In genomic region chr2:178088774-178089173, GRCh38 we compare ENCODE assay signal across 13 cellular contexts. TPM values are rescaled to one million over a fixed set of nuclear protein-coding genes. Genes with fewer than 3 reads are reported as not detected.
DNase-seq lines count a peak whose midpoint lies in the region; ATAC-seq, FAIRE-seq and TF ChIP-seq lines count a peak whose summit lies in the region.
"Had no signal": no experiment of that assay in that cellular context is flagged by ENCODE, and none has a peak within 500 bp of the region (broad histone marks: within the 10 kb centered on the region; RNA-seq: fewer than 3 reads in every experiment).

No MANE protein-coding gene starts in this region.

- no peak for TF ChIP-seq POLR2A in K562 (conservative IDR thresholded peaks at IDR 0.05)

- H3K4me3 Mint-ChIP-seq in stimulated activated memory B cell treated with anti-CD40 and anti-IgM and Interleukin-4, amounts not matched to agents 10 μg/mL and 1 μg/mL and 100 μg/mL, for 72 hours = no peak overlapping the region
- H3K4me3 Mint-ChIP-seq: CD4-positive, CD25-positive, alpha-beta regulatory T cell; GM23338 had no signal

- peaks cover 24% of the 10 kb centered on the region for H3K27me3 Mint-ChIP-seq in stimulated activated memory B cell treated with anti-CD40 and anti-IgM and Interleukin-4, amounts not matched to agents 10 μg/mL and 1 μg/mL and 100 μg/mL, for 72 hours

- no TSS peak for BruUV-seq in K562 (replicated peaks; lab: Mats Ljungman, UMichigan)

- H3K4me1 Mint-ChIP-seq in stimulated activated memory B cell treated with anti-CD40 and anti-IgM and Interleukin-4, amounts not matched to agents 10 μg/mL and 1 μg/mL and 100 μg/mL, for 72 hours = no peaks in the 10 kb centered on the region
- H3K4me1 Mint-ChIP-seq: CD4-positive, CD25-positive, alpha-beta regulatory T cell; GM23338 had no signal

- ATAC-seq in K562 = no peak
- ATAC-seq in left lung = peak; percentile 41
- no peak for ATAC-seq in HG03521 (IDR thresholded peaks at IDR 0.05; ENCODE audit: unreplicated experiment)
- ATAC-seq in stimulated activated memory B cell treated with anti-CD40 and anti-IgM and Interleukin-4, amounts not matched to agents 10 μg/mL and 1 μg/mL and 100 μg/mL, for 72 hours = no peak
- ATAC-seq: GM23338 had no signal

- H3K36me3 Mint-ChIP-seq in stimulated activated memory B cell treated with anti-CD40 and anti-IgM and Interleukin-4, amounts not matched to agents 10 μg/mL and 1 μg/mL and 100 μg/mL, for 72 hours = no peaks in the 10 kb centered on the region
- H3K36me3 Mint-ChIP-seq: CD4-positive, CD25-positive, alpha-beta regulatory T cell had no signal

- H3K27ac ChIP-seq in K562 (ENCODE audit: extremely low read depth, low read depth, low read length) (no peak overlapping the region), left lung (no peak overlapping the region), small intestine (ENCODE audit: low read depth in 1 of 2, low read length in 1 of 2) (no peak overlapping the region)
- H3K27ac ChIP-seq: BLaER1 treated with 17β-estradiol and CSF1 and Interleukin-3, amounts not matched to agents 10 nM and 100 nM had no signal

- TF ChIP-seq RAD21 in K562 (CRISPR knock-in tag; conservative IDR thresholded peaks at IDR 0.05 in 1 of 2, IDR thresholded peaks at IDR 0.05 in 1 of 2) = no peak

- no peaks in the 10 kb centered on the region for H3K4me1 ChIP-seq in K562 (replicated peaks in 1 of 2; ENCODE audit: control insufficient read depth in 2 of 2, insufficient read depth in 2 of 2, low read length in 2 of 2)
- no peaks in the 10 kb centered on the region for H3K4me1 ChIP-seq in left lung
- no peaks in the 10 kb centered on the region for H3K4me1 ChIP-seq in small intestine (ENCODE audit: control insufficient read depth in 2 of 2, insufficient read depth in 1 of 2, low read depth in 1 of 2, low read length in 1 of 2)
- H3K4me1 ChIP-seq: BLaER1 treated with 17β-estradiol and CSF1 and Interleukin-3, amounts not matched to agents 10 nM and 100 nM had no signal

- no peaks in the 10 kb centered on the region; a peak in 1 of 5 replicates for H3K27me3 ChIP-seq in K562 (ENCODE audit: control insufficient read depth in 2 of 2, insufficient read depth in 2 of 2, low read length in 2 of 2)
- H3K27me3 ChIP-seq in left lung = no peaks in the 10 kb centered on the region
- no peaks in the 10 kb centered on the region for H3K27me3 ChIP-seq in small intestine (ENCODE audit: control insufficient read depth in 2 of 2, insufficient read depth in 2 of 2, low read length in 2 of 2)
- H3K27me3 ChIP-seq: BLaER1 treated with 17β-estradiol and CSF1 and Interleukin-3, amounts not matched to agents 10 nM and 100 nM had no signal

- no peak for TF ChIP-seq EP300 in K562 (IDR thresholded peaks at IDR 0.05; ENCODE audit: low read length)

- TF ChIP-seq CTCF in K562 (IDR thresholded peaks at IDR 0.05 in 2 of 3, conservative IDR thresholded peaks at IDR 0.05 in 1 of 3; ENCODE audit: insufficient read depth in 2 of 3, low read depth in 1 of 3, low read length in 3 of 3) = no peak
- TF ChIP-seq CTCF in left lung (IDR thresholded peaks at IDR 0.05) = no peak

- no peaks in the 10 kb centered on the region for H3K9me3 Mint-ChIP-seq in stimulated activated memory B cell treated with anti-CD40 and anti-IgM and Interleukin-4, amounts not matched to agents 10 μg/mL and 1 μg/mL and 100 μg/mL, for 72 hours
- H3K9me3 Mint-ChIP-seq: CD4-positive, CD25-positive, alpha-beta regulatory T cell; GM23338 had no signal

- no peak overlapping the region for H3K4me3 ChIP-seq in K562
- no peak overlapping the region for H3K4me3 ChIP-seq in left lung
- H3K4me3 ChIP-seq in small intestine (ENCODE audit: low read depth in 1 of 2, low read length in 2 of 2) = no peak overlapping the region
- H3K4me3 ChIP-seq: BLaER1 treated with 17β-estradiol and CSF1 and Interleukin-3, amounts not matched to agents 10 nM and 100 nM; GM23338 had no signal

- in situ Hi-C loops in K562 (cut with MboI) = no loop called here

- no peak overlapping the region for H3K9ac ChIP-seq in K562 (ENCODE audit: insufficient read depth in 1 of 2, low read depth in 2 of 2, low read length in 2 of 2)
- H3K9ac ChIP-seq: BLaER1 treated with 17β-estradiol and CSF1 and Interleukin-3, amounts not matched to agents 10 nM and 100 nM had no signal

- POLR2A ChIA-PET in K562 (lab: Yijun Ruan, JAX) = interaction anchor here (1.7 kb wide), 1 partner anchor 10 kb away, joined by 4 read pairs; no protein-coding TSS in a partner anchor

- peak overlapping the region; percentile 67 for H2AFZ ChIP-seq in K562 (ENCODE audit: low read depth, low read length)

- no peaks in the 10 kb centered on the region for H3K9me1 ChIP-seq in K562 (ENCODE audit: control insufficient read depth, insufficient read depth, low read length)

- H4K20me1 ChIP-seq in K562 (replicated peaks; ENCODE audit: control insufficient read depth, insufficient read depth, low read length) = no peaks in the 10 kb centered on the region
- H4K20me1 ChIP-seq: BLaER1 treated with 17β-estradiol and CSF1 and Interleukin-3, amounts not matched to agents 10 nM and 100 nM had no signal

- no peak overlapping the region for H3K27ac Mint-ChIP-seq in stimulated activated memory B cell treated with anti-CD40 and anti-IgM and Interleukin-4, amounts not matched to agents 10 μg/mL and 1 μg/mL and 100 μg/mL, for 72 hours
- H3K27ac Mint-ChIP-seq: CD4-positive, CD25-positive, alpha-beta regulatory T cell; GM23338 had no signal

- H3K9me3 ChIP-seq in K562 (replicated peaks; ENCODE audit: control insufficient read depth, insufficient read depth, low read depth, low read length) (no peaks in the 10 kb centered on the region), left lung (no peaks in the 10 kb centered on the region), small intestine (ENCODE audit: control insufficient read depth, low read depth) (no peaks in the 10 kb centered on the region)
- H3K9me3 ChIP-seq: BLaER1 treated with 17β-estradiol and CSF1 and Interleukin-3, amounts not matched to agents 10 nM and 100 nM had no signal

- 30% methylated on average over 5 of the region's 5 CpGs for whole genome bisulfite sequencing in K562 (ENCODE audit: insufficient coverage, low coverage, missing lambda C conversion rate)
- 25 to 53% (median 46%) methylated on average over 5 of the region's 5 CpGs for WGBS in small intestine, 3 donors

- DNase-seq in NCI-H510A treated with DMSO at 0.1 percent for 48 hours (lab: John Stamatoyannopoulos, UW) = peak; percentile 89
- DNase-seq in NCI-H510A (lab: John Stamatoyannopoulos, UW) = no peak
- no peak for DNase-seq in K562 (ENCODE audit: extremely low read depth in 1 of 4, low spot score in 3 of 4)
- no peak for DNase-seq in left lung
- DNase-seq in small intestine = peak; percentile 25
- DNase-seq: ACHN; CD4-positive, CD25-positive, alpha-beta regulatory T cell; DMS 273 treated with DMSO at 0.1 percent for 48 hours; H7 had no signal

- H3K36me3 ChIP-seq in K562 (ENCODE audit: control insufficient read depth, insufficient read depth, low read length) = no peaks in the 10 kb centered on the region
- H3K36me3 ChIP-seq in left lung = no peaks in the 10 kb centered on the region
- H3K36me3 ChIP-seq in small intestine (ENCODE audit: control insufficient read depth in 2 of 2, insufficient read depth in 2 of 2, low read length in 2 of 2) = no peaks in the 10 kb centered on the region
- H3K36me3 ChIP-seq: BLaER1 treated with 17β-estradiol and CSF1 and Interleukin-3, amounts not matched to agents 10 nM and 100 nM had no signal

- CTCF ChIA-PET in K562 (lab: Yijun Ruan, JAX; ENCODE audit: low intra/inter-chr PET ratio) = no interaction called here

- no peaks in the 10 kb centered on the region for H3K79me2 ChIP-seq in K562 (ENCODE audit: control insufficient read depth, insufficient read depth, low read length)

- FAIRE-seq in K562 (lab: Jason Lieb, UNC) (no peak), small intestine (lab: Jason Lieb, UNC) (no peak)

- intact Hi-C loops in K562 (cut with micrococcal nuclease) = no loop called here
- intact Hi-C loops in left lung (cut with DNase I) = no loop called here

- no peak overlapping the region for H3K4me2 ChIP-seq in K562 (ENCODE audit: insufficient read depth, low read length)
- H3K4me2 ChIP-seq: BLaER1 treated with 17β-estradiol and CSF1 and Interleukin-3, amounts not matched to agents 10 nM and 100 nM; GM23338 had no signal

RNA-seq across cellular contexts. Expression of gene PDE11A, which starts 16.2 kb away (rescaled TPM):
- total RNA-seq in K562 (2011; cell fraction: chromatin; rRNA removed; ENCODE audit: low replicate concordance) = 5.8 and 6.3 TPM in 2 replicates
- 3.3 and 3.5 TPM in 2 replicates for total RNA-seq in K562 (2011; cell fraction: nucleolus; rRNA removed)
- total RNA-seq in K562 (2011; cell fraction: nucleoplasm; rRNA removed) = 3.0 and 4.0 TPM in 2 replicates
- total RNA-seq in K562 (2014; rRNA removed) (5.4 and 5.6 TPM in 2 replicates), K562 (2014; rRNA removed; fragmentation: Illumina TruSeq; extraction: Trizol) (7.8 and 8.7 TPM in 2 replicates), K562 (2015; rRNA removed; fragmentation: Illumina TruSeq; extraction: Trizol) (21.3 and 22.1 TPM in 2 replicates), K562 (2021) (5.7 and 6.0 TPM in 2 replicates), left lung (under 1 TPM; 0.34 to 0.73 TPM)
- polyA plus RNA-seq in K562 (2011; rRNA removed) (0.80 and 8.9 TPM in 2 replicates), K562 (2014; fragmentation: Illumina TruSeq; extraction: Trizol) (5.1 and 6.2 TPM in 2 replicates), K562 (2014; fragmentation: Nextera tagmentation; extraction: Ambion mirVana) (1 to 10 TPM; 3.2 to 3.9 TPM), K562 (2014; rRNA removed) (4.5 TPM in 2 replicates), small intestine (1 to 10 TPM in 1 of 3 donors, under 1 TPM in 2; 0.27 to 1.2 (median 0.45) TPM)
- 0.52 and 5.2 TPM in 2 replicates for polyA plus RNA-seq in K562 (2011; cell fraction: cytosol; rRNA removed)
- polyA plus RNA-seq in K562 (2011; cell fraction: nucleus; rRNA removed) = 1.1 and 10.5 TPM in 2 replicates
- polyA plus RNA-seq in K562 (2012) = 6.9 and 15.2 TPM in 2 replicates
- polyA minus RNA-seq in K562 (2011; rRNA and poly(A)+ RNA removed) = 1.0 and 19.7 TPM in 2 replicates
- 1.1 and 4.9 TPM in 2 replicates for polyA minus RNA-seq in K562 (2011; cell fraction: cytosol; rRNA and poly(A)+ RNA removed)
- 1.1 and 4.3 TPM in 2 replicates for polyA minus RNA-seq in K562 (2011; cell fraction: nucleus; rRNA and poly(A)+ RNA removed)
- total RNA-seq: CD4-positive, CD25-positive, alpha-beta regulatory T cell had no signal
- polyA plus RNA-seq: CD4-positive, CD25-positive, alpha-beta regulatory T cell had no signal

RNA-seq across cellular contexts. Expression of gene RBM45, which starts 23.5 kb away (rescaled TPM):
- total RNA-seq in K562 (2011; cell fraction: chromatin; rRNA removed; ENCODE audit: low replicate concordance) = 10.8 and 27.2 TPM in 2 replicates
- total RNA-seq in K562 (2011; cell fraction: nucleolus; rRNA removed) = 6.3 and 8.6 TPM in 2 replicates
- 8.9 and 11.3 TPM in 2 replicates for total RNA-seq in K562 (2011; cell fraction: nucleoplasm; rRNA removed)
- 14.7 and 15.0 TPM in 2 replicates for total RNA-seq in K562 (2014; rRNA removed)
- 20.8 and 24.4 TPM in 2 replicates for total RNA-seq in K562 (2014; rRNA removed; fragmentation: Illumina TruSeq; extraction: Trizol)
- total RNA-seq in K562 (2015; rRNA removed; fragmentation: Illumina TruSeq; extraction: Trizol) = 21.0 and 22.0 TPM in 2 replicates
- 13.1 and 16.8 TPM in 2 replicates for total RNA-seq in K562 (2021)
- 13.1 and 17.9 TPM in 2 replicates for polyA plus RNA-seq in K562 (2011; rRNA removed)
- 3.9 and 4.2 TPM in 2 replicates for polyA plus RNA-seq in K562 (2011; cell fraction: cytosol; rRNA removed)
- 10.7 and 11.5 TPM in 2 replicates for polyA plus RNA-seq in K562 (2011; cell fraction: nucleus; rRNA removed)
- polyA plus RNA-seq in K562 (2012) = 12.6 and 14.6 TPM in 2 replicates
- polyA plus RNA-seq in K562 (2014; fragmentation: Illumina TruSeq; extraction: Trizol) = 12.5 and 15.0 TPM in 2 replicates
- polyA plus RNA-seq in K562 (2014; fragmentation: Nextera tagmentation; extraction: Ambion mirVana) = 1 to 10 TPM; 6.7 to 9.9 TPM
- polyA plus RNA-seq in K562 (2014; rRNA removed) = 16.2 and 19.9 TPM in 2 replicates
- 10.7 TPM in 2 replicates for polyA minus RNA-seq in K562 (2011; rRNA and poly(A)+ RNA removed)
- 3.2 and 3.9 TPM in 2 replicates for polyA minus RNA-seq in K562 (2011; cell fraction: cytosol; rRNA and poly(A)+ RNA removed)
- 15.6 and 20.0 TPM in 2 replicates for polyA minus RNA-seq in K562 (2011; cell fraction: nucleus; rRNA and poly(A)+ RNA removed)
- total RNA-seq in left lung = 10 to 100 TPM; 11.5 to 15.2 TPM
- polyA plus RNA-seq in small intestine = 10 to 100 TPM; 10.6 to 13.6 (median 12.4) TPM

Comparison
In these comparisons a context has a peak if more than half of its experiments do, and no peak if none do; other contexts are left out.
1. DNase-seq: peak in NCI-H510A treated with DMSO at 0.1 percent for 48 hours (single experiment) and small intestine (single experiment); none in NCI-H510A (single experiment), K562 (0 of 4) and left lung (0 of 2).